27 cellular contexts compared by ENCODE assay signal in genomic region chr10:20429742-20430141, GRCh38.
"Had no signal": no experiment of that assay in that cellular context is flagged by ENCODE, and none has a peak within 500 bp of the region (broad histone marks: within the 10 kb centered on the region; RNA-seq: fewer than 3 reads in every experiment).

No MANE protein-coding gene starts in this region.

- H3K4me1 ChIP-seq: colonic mucosa, esophagus squamous epithelium, gastrocnemius medialis, heart right ventricle, left lung, lower lobe of right lung had no signal

- H3K27ac ChIP-seq: colonic mucosa, epithelial cell of prostate, esophagus squamous epithelium, gastrocnemius medialis, heart right ventricle, left lung, lower lobe of right lung had no signal

- H3K27ac Mint-ChIP-seq: dendritic cell treated with granulocyte-macrophage colony-stimulating factor and Interleukin-4, amounts not matched to agents 40 ng/mL and 50 ng/mL, for 4 days; effector memory CD8-positive, alpha-beta T cell; endodermal cell; mesothelial cell of epicardium had no signal

- H3K36me3 ChIP-seq: colonic mucosa, esophagus squamous epithelium, gastrocnemius medialis, heart right ventricle, left lung, lower lobe of right lung had no signal

- H3K27me3 ChIP-seq: colonic mucosa, esophagus squamous epithelium, gastrocnemius medialis, heart right ventricle, left lung had no signal

- H3K9me3 ChIP-seq: colonic mucosa, esophagus squamous epithelium, gastrocnemius medialis had no signal

- ATAC-seq: effector memory CD8-positive, alpha-beta T cell; esophagus mucosa; gastrocnemius medialis; heart right ventricle; left cardiac atrium; left lung; left ventricle myocardium superior; lower lobe of right lung; mucosa of descending colon had no signal

- DNase-seq: colonic mucosa; cortex of kidney; effector CD8-positive, alpha-beta T cell; effector memory CD8-positive, alpha-beta T cell; endodermal cell; erythroblast; esophagus squamous epithelium; foreskin fibroblast; foreskin melanocyte; gastrocnemius medialis; glutamatergic neuron; head of caudate nucleus; heart right ventricle; hippocampal formation; left cardiac atrium; left lung; left ventricle myocardium superior; lower lobe of right lung; mesenchymal stem cell; mucosa of descending colon had no signal

- H3K4me3 Mint-ChIP-seq: dendritic cell treated with granulocyte-macrophage colony-stimulating factor and Interleukin-4, amounts not matched to agents 40 ng/mL and 50 ng/mL, for 4 days; effector memory CD8-positive, alpha-beta T cell; endodermal cell; mesothelial cell of epicardium had no signal

- FAIRE-seq: endometrium, islet of Langerhans, keratinocyte had no signal

- H3K27me3 Mint-ChIP-seq: dendritic cell treated with granulocyte-macrophage colony-stimulating factor and Interleukin-4, amounts not matched to agents 40 ng/mL and 50 ng/mL, for 4 days; effector memory CD8-positive, alpha-beta T cell had no signal

- H3K4me1 Mint-ChIP-seq: endodermal cell, mesothelial cell of epicardium had no signal

- H3K4me3 ChIP-seq: colonic mucosa, esophagus squamous epithelium, gastrocnemius medialis, heart right ventricle, left lung, lower lobe of right lung, mucosa of descending colon had no signal
